ENCODE assay signal across 1 cellular context in the genomic region with DNA sequence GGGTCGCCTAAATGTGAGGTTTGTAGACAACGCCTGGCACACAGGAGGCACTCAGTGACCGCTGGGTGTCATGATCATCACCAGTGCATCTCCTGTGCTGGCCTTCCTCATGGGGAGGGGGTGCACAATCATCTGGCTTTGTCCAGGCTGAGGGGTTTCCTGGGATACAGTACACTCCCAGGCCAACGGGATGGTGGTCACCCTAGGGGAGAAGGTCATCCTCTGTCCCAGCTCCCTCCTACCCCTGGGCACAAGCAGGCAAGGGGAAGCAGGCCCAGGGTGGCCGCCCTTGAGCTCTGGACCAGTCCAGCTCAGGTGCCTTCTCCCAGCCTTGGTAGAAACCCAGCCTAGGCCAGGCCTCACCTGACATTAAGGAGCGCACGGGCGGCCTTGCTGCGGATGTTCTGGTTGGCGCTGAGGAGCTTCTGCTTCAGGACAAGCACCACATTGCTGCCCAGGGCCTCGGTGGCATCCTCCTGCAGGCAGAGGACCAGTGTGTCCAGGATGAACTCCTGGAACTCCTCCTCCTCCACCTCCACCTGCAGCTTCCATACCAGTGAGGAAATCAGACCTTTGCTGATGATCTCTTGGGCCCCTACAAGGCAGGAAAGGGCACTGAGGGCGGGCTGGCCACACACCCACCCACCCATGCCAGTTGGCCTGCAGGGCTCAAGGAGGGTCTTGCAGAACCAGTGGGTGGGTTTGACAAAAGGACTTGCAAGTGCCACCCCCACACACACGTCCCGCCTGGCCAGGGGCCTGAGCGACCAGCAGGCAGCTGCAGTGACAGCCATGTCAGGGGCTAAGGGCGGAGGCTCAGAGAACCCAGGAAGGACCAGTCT.
TF ChIP-seq lines count a peak whose summit lies in the region.

No MANE protein-coding gene starts in this region.

TF ChIP-seq in SK-N-SH treated with all-trans-retinoic acid at 6 μM for 48 hours, 23 proteins besides CTCF, POLR2A, EP300 and RAD21 (continued from another document):
- TF ChIP-seq, protein P1, sequence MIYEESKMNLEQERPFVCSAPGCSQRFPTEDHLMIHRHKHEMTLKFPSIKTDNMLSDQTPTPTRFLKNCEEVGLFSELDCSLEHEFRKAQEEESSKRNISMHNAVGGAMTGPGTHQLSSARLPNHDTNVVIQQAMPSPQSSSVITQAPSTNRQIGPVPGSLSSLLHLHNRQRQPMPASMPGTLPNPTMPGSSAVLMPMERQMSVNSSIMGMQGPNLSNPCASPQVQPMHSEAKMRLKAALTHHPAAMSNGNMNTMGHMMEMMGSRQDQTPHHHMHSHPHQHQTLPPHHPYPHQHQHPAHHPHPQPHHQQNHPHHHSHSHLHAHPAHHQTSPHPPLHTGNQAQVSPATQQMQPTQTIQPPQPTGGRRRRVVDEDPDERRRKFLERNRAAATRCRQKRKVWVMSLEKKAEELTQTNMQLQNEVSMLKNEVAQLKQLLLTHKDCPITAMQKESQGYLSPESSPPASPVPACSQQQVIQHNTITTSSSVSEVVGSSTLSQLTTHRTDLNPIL (CRISPR knock-in tag; IDR thresholded peaks at IDR 0.05; ENCODE audit: low read depth): no peak
- TF ChIP-seq SNAI2 (CRISPR knock-in tag; IDR thresholded peaks at IDR 0.05) (no peak), TCF4 (CRISPR knock-in tag; IDR thresholded peaks at IDR 0.05; ENCODE audit: borderline replicate concordance) (no peak), GLIS3 (CRISPR knock-in tag; IDR thresholded peaks at IDR 0.05) (no peak)
- TF ChIP-seq, protein P2, sequence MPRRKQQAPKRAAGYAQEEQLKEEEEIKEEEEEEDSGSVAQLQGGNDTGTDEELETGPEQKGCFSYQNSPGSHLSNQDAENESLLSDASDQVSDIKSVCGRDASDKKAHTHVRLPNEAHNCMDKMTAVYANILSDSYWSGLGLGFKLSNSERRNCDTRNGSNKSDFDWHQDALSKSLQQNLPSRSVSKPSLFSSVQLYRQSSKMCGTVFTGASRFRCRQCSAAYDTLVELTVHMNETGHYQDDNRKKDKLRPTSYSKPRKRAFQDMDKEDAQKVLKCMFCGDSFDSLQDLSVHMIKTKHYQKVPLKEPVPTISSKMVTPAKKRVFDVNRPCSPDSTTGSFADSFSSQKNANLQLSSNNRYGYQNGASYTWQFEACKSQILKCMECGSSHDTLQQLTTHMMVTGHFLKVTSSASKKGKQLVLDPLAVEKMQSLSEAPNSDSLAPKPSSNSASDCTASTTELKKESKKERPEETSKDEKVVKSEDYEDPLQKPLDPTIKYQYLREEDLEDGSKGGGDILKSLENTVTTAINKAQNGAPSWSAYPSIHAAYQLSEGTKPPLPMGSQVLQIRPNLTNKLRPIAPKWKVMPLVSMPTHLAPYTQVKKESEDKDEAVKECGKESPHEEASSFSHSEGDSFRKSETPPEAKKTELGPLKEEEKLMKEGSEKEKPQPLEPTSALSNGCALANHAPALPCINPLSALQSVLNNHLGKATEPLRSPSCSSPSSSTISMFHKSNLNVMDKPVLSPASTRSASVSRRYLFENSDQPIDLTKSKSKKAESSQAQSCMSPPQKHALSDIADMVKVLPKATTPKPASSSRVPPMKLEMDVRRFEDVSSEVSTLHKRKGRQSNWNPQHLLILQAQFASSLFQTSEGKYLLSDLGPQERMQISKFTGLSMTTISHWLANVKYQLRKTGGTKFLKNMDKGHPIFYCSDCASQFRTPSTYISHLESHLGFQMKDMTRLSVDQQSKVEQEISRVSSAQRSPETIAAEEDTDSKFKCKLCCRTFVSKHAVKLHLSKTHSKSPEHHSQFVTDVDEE (CRISPR knock-in tag; IDR thresholded peaks at IDR 0.05): no peak
